20 cellular contexts compared by ENCODE assay signal in the genomic region with DNA sequence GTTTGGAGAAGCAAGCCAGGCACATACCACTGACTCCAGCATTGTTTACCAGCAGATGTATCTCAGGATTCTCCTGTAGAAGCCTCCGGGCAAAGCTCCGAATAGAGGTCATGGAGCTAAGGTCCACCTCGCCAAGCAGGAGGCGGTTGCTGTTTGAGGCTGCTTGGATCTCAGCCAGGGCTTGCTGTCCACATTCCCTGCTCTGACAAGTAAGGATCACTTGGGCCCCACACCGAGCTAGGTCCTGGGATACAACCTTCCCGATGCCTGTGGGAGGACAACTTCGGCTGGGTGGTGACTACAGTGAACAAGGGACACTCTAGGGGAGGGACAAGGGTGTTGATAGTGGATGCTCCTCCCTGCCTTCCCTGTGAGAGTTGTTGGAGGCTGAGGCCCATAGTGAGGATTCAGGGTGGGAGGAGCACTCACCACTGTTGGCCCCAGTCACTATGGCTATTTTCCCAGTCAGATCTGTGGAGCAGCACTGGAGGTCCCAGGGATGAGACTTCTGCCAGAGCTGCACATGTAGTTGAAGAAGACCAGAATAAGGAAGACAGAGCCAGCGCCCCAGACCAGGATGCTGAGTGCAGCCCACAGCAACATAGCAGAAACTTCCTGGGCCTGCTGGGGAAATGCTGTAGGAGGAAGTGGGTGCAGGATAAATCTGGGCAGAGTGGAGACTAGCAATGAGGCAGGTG. TPM values are rescaled to one million over a fixed set of nuclear protein-coding genes. Genes with fewer than 3 reads are reported as not detected.
A peak's percentile ranks its signal among the peaks of the same experiment; 100 is the strongest.
DNase-seq lines count a peak whose midpoint lies in the region; ATAC-seq and TF ChIP-seq lines count a peak whose summit lies in the region.
"Had no signal": no experiment of that assay in that cellular context is flagged by ENCODE, and none has a peak within 500 bp of the region (broad histone marks: within the 10 kb centered on the region; RNA-seq: fewer than 3 reads in every experiment).

No MANE protein-coding gene starts in this region.

- peaks cover 0 to 22% (median 4%) of the 10 kb centered on the region in 5 donors for H3K27me3 Mint-ChIP-seq in naive thymus-derived CD4-positive, alpha-beta T cell

- POLR2A ChIA-PET in naive thymus-derived CD4-positive, alpha-beta T cell (lab: Charles Lee), result interaction anchor here (0.6 to 1.0 kb wide), 4 partner anchors 8 to 146 kb away, joined by 3 to 7 read pairs (median 4); partner anchors contain the start of genes C2orf81, INO80B and WDR54

- peaks cover 0 to 13% of the 10 kb centered on the region in 2 donors for H3K4me1 ChIP-seq in naive thymus-derived CD4-positive, alpha-beta T cell (ENCODE audit: control insufficient read depth in 2 of 2, insufficient read depth in 2 of 2, low read length in 2 of 2)
- no peaks in the 10 kb centered on the region for H3K4me1 ChIP-seq in psoas muscle
- H3K4me1 ChIP-seq in SJCRH30, result no peaks in the 10 kb centered on the region; the same call in 1 of the 2 replicates
- H3K4me1 ChIP-seq: Caco-2, pancreas had no signal

- no peak overlapping the region for H3K27ac ChIP-seq in naive thymus-derived CD4-positive, alpha-beta T cell (ENCODE audit: low read depth, low read length)
- H3K27ac ChIP-seq in psoas muscle (no peak overlapping the region), SJCRH30 (no peak overlapping the region)
- H3K27ac ChIP-seq: pancreas, SK-N-MC had no signal

- H3K27me3 ChIP-seq in naive thymus-derived CD4-positive, alpha-beta T cell (ENCODE audit: control insufficient read depth in 2 of 2, insufficient read depth in 2 of 2, low read length in 2 of 2), result peaks cover 0 to 4% of the 10 kb centered on the region in 2 donors
- H3K27me3 ChIP-seq in psoas muscle (ENCODE audit: insufficient read depth in 3 of 3, low read length in 2 of 3), result peaks cover 0 to 29% (median 7%) of the 10 kb centered on the region in 3 donors
- H3K27me3 ChIP-seq in SJCRH30, result peaks cover 15% of the 10 kb centered on the region
- H3K27me3 ChIP-seq: pancreas had no signal

- H3K9me3 Mint-ChIP-seq in naive thymus-derived CD4-positive, alpha-beta T cell, result peaks cover 0 to 3% (median 0%) of the 10 kb centered on the region in 11 donors
- H3K9me3 Mint-ChIP-seq: activated CD4-positive, alpha-beta T cell treated with anti-CD3 and anti-CD28 coated beads, Interleukin-2, amount 10 ng/mL, durations not matched to agents 24 days and 14 days had no signal

- H3K9me3 ChIP-seq in naive thymus-derived CD4-positive, alpha-beta T cell (ENCODE audit: control insufficient read depth in 2 of 3, low read length in 3 of 3), result no peaks in the 10 kb centered on the region
- H3K9me3 ChIP-seq in psoas muscle (no peaks in the 10 kb centered on the region), SJCRH30 (replicated peaks) (no peaks in the 10 kb centered on the region)
- H3K9me3 ChIP-seq: Caco-2, pancreas had no signal

- peaks cover 8 to 38% (median 29%) of the 10 kb centered on the region in 7 donors for H3K4me1 Mint-ChIP-seq in naive thymus-derived CD4-positive, alpha-beta T cell

- intact Hi-C loops in naive thymus-derived CD4-positive, alpha-beta T cell (cut with micrococcal nuclease), result no loop called here
- intact Hi-C loops in psoas muscle (cut with DNase I), result no loop called here

- peaks cover 0 to 3% (median 0%) of the 10 kb centered on the region in 5 donors for H3K36me3 Mint-ChIP-seq in naive thymus-derived CD4-positive, alpha-beta T cell

- CTCF ChIA-PET in naive thymus-derived CD4-positive, alpha-beta T cell (lab: Charles Lee), result no interaction called here

- DNase-seq in CD1c-positive myeloid dendritic cell (ENCODE audit: extremely low spot score) (peak; percentile 10), Kasumi-1 (lab: John Stamatoyannopoulos, UW) (peak; percentile 39 to 49), psoas muscle (no peak), SJCRH30 (no peak), EL (no peak)
- DNase-seq in naive thymus-derived CD4-positive, alpha-beta T cell, result no peak
- no peak for DNase-seq in activated effector memory CD4-positive, alpha-beta T cell treated with Interleukin-2 at 50 U/mL for 16 hours
- DNase-seq: activated CD4-positive, alpha-beta T cell treated with anti-CD3 and anti-CD28 coated beads, Interleukin-2, amount 10 ng/mL, durations not matched to agents 24 days and 14 days; activated CD8-positive, alpha-beta memory T cell treated with anti-CD3 and anti-CD28 coated beads, Interleukin-2, amount 50 U/mL, for 4 hours; activated naive CD4-positive, alpha-beta T cell; Caco-2; HCEC 1CT; KG1; NCI-H1417; NCI-H2171; NCI-H774; pancreas; stimulated activated CD4-positive, alpha-beta T cell treated with anti-CD3 and anti-CD28 coated beads, Interleukin-2, amount 100 ng/mL, for 48 hours had no signal

- H3K4me3 Mint-ChIP-seq in naive thymus-derived CD4-positive, alpha-beta T cell, result peak overlapping the region in 9 of 10 donors; percentile 7 to 80 (median 69)
- H3K4me3 Mint-ChIP-seq: activated CD4-positive, alpha-beta T cell treated with anti-CD3 and anti-CD28 coated beads, Interleukin-2, amount 10 ng/mL, durations not matched to agents 24 days and 14 days had no signal

- no peak for TF ChIP-seq CTCF in psoas muscle (IDR thresholded peaks at IDR 0.05)

- no peak overlapping the region for H3K4me3 ChIP-seq in naive thymus-derived CD4-positive, alpha-beta T cell (ENCODE audit: low read length)
- no peak overlapping the region for H3K4me3 ChIP-seq in psoas muscle
- H3K4me3 ChIP-seq in SJCRH30, result no peak overlapping the region
- H3K4me3 ChIP-seq: pancreas, SK-N-MC had no signal

- peak; percentile 6 for ATAC-seq in esophagus mucosa
- ATAC-seq in naive thymus-derived CD4-positive, alpha-beta T cell, result no peak
- ATAC-seq in psoas muscle, result no peak

- H3K27ac Mint-ChIP-seq in naive thymus-derived CD4-positive, alpha-beta T cell, result peak overlapping the region in 5 of 9 donors; percentile 45 to 80 (median 68)
- H3K27ac Mint-ChIP-seq: activated CD4-positive, alpha-beta T cell treated with anti-CD3 and anti-CD28 coated beads, Interleukin-2, amount 10 ng/mL, durations not matched to agents 24 days and 14 days had no signal

- WGBS in psoas muscle, 3 donors, result 75 to 80% (median 80%) methylated on average over 8 of the region's 8 CpGs

- H3K36me3 ChIP-seq in naive thymus-derived CD4-positive, alpha-beta T cell (ENCODE audit: control insufficient read depth in 2 of 3, insufficient read depth in 3 of 3, low read length in 3 of 3), result no peaks in the 10 kb centered on the region
- no peaks in the 10 kb centered on the region for H3K36me3 ChIP-seq in psoas muscle (ENCODE audit: insufficient read depth in 1 of 2, low read depth in 1 of 2)
- no peaks in the 10 kb centered on the region for H3K36me3 ChIP-seq in SJCRH30
- H3K36me3 ChIP-seq: pancreas had no signal

RNA-seq across cellular contexts. Expression of gene C2orf81, which starts 8.3 kb away (rescaled TPM):
- total RNA-seq in esophagus mucosa (0.56 TPM), psoas muscle (under 1 TPM; 0.15 to 0.46 (median 0.39) TPM)
- 10 to 100 TPM in 1 of 5 experiments, 1 to 10 TPM in 4; 4.3 to 10.5 (median 6.8) TPM for total RNA-seq in naive thymus-derived CD4-positive, alpha-beta T cell
- 1 to 10 TPM; 7.9 to 8.6 TPM for polyA plus RNA-seq in naive thymus-derived CD4-positive, alpha-beta T cell
- polyA plus RNA-seq in psoas muscle, result under 1 TPM; 0.06 to 0.34 (median 0.23) TPM
- total RNA-seq in SJCRH30 (2014; rRNA removed; shearing (Covaris generic)), result 0.43 and 0.48 TPM in 2 replicates

RNA-seq across cellular contexts. Expression of gene WDR54, which starts 8.4 kb away (rescaled TPM):
- 4.3 TPM for total RNA-seq in esophagus mucosa
- total RNA-seq in naive thymus-derived CD4-positive, alpha-beta T cell, result 10 to 100 TPM; 26.5 to 78.5 (median 30.8) TPM
- polyA plus RNA-seq in naive thymus-derived CD4-positive, alpha-beta T cell, result 10 to 100 TPM; 38.8 to 68.2 TPM
- 1 to 10 TPM; 1.1 to 1.6 (median 1.4) TPM for total RNA-seq in psoas muscle
- polyA plus RNA-seq in psoas muscle, result 1 to 10 TPM in 2 of 3 donors, under 1 TPM in 1; 0.52 to 2.4 (median 2.4) TPM
- total RNA-seq in SJCRH30 (2014; rRNA removed; shearing (Covaris generic)), result 28.3 and 33.1 TPM in 2 replicates

RNA-seq across cellular contexts. Expression of gene RTKN, which starts 28.6 kb away (rescaled TPM):
- total RNA-seq in esophagus mucosa (18.3 TPM), psoas muscle (10 to 100 TPM in 2 of 4 donors, 1 to 10 TPM in 2; 6.0 to 18.8 (median 9.0) TPM)
- 1 to 10 TPM in 2 of 5 experiments, under 1 TPM in 1, not detected in 2; 0.97 to 1.5 (median 1.3) TPM for total RNA-seq in naive thymus-derived CD4-positive, alpha-beta T cell
- under 1 TPM; 0.26 to 0.28 TPM for polyA plus RNA-seq in naive thymus-derived CD4-positive, alpha-beta T cell
- polyA plus RNA-seq in psoas muscle, result 10 to 100 TPM in 1 of 3 donors, 1 to 10 TPM in 2; 3.1 to 12.1 (median 6.6) TPM
- total RNA-seq in SJCRH30 (2014; rRNA removed; shearing (Covaris generic)), result 47.4 and 50.4 TPM in 2 replicates

RNA-seq across cellular contexts. Expression of gene DCTN1, which starts 33.0 kb away (rescaled TPM):
- 86.4 TPM for total RNA-seq in esophagus mucosa
- 100 to 1,000 TPM in 2 of 5 experiments, 10 to 100 TPM in 3; 73.6 to 113 (median 98.5) TPM for total RNA-seq in naive thymus-derived CD4-positive, alpha-beta T cell
- polyA plus RNA-seq in naive thymus-derived CD4-positive, alpha-beta T cell, result 10 to 100 TPM; 52.1 to 77.2 TPM
- total RNA-seq in psoas muscle, result 100 to 1,000 TPM in 3 of 4 donors, 10 to 100 TPM in 1; 99.0 to 131 (median 116) TPM
- polyA plus RNA-seq in psoas muscle, result 10 to 100 TPM; 45.6 to 61.3 (median 52.1) TPM
- 113 TPM in 2 replicates for total RNA-seq in SJCRH30 (2014; rRNA removed; shearing (Covaris generic))

RNA-seq across cellular contexts. Expression of gene INO80B, which starts 41.7 kb away (rescaled TPM):
- total RNA-seq in esophagus mucosa (22.6 TPM), psoas muscle (10 to 100 TPM; 23.6 to 39.0 (median 28.6) TPM)
- total RNA-seq in naive thymus-derived CD4-positive, alpha-beta T cell, result 10 to 100 TPM; 42.1 to 96.5 (median 46.8) TPM
- 10 to 100 TPM; 11.6 TPM for polyA plus RNA-seq in naive thymus-derived CD4-positive, alpha-beta T cell
- polyA plus RNA-seq in psoas muscle, result 10 to 100 TPM; 29.1 to 61.1 (median 41.7) TPM
- 9.0 and 14.2 TPM in 2 replicates for total RNA-seq in SJCRH30 (2014; rRNA removed; shearing (Covaris generic))

Comparison
In these comparisons a context has a peak if more than half of its experiments do, and no peak if none do; other contexts are left out.
1. DNase-seq: peak in CD1c-positive myeloid dendritic cell (single experiment) and Kasumi-1 (2 of 2); none in naive thymus-derived CD4-positive, alpha-beta T cell (0 of 9), psoas muscle (0 of 2), SJCRH30 (0 of 2), EL (single experiment) and activated effector memory CD4-positive, alpha-beta T cell treated with Interleukin-2 at 50 U/mL for 16 hours (single experiment).